ENCODE assay signal across 1 cellular context in genomic region chr17:76737082-76737675, GRCh38.
TF ChIP-seq lines count a peak whose summit lies in the region.

Gene SRSF2 (minus strand): TSS chr17:76737331. CDS start chr17:76737160, 171 bp downstream.

TF ChIP-seq in HepG2, 621 proteins besides CTCF, POLR2A, EP300 and RAD21 (continued from another document and continues in another):
- TF ChIP-seq HDAC6 (IDR thresholded peaks at IDR 0.05; ENCODE audit: low read depth, low read length) (0 out of 2 replicates have a peak, but pooled peaks have one; percentile 59), KLF13 (CRISPR knock-in tag; IDR thresholded peaks at IDR 0.05) (peak; percentile 82; the same call in 1 of the 2 replicates), HMGXB3 (CRISPR knock-in tag; IDR thresholded peaks at IDR 0.05; ENCODE audit: borderline replicate concordance) (peak; percentile 66; the same call in 1 of the 2 replicates), ZBTB20 (CRISPR knock-in tag; IDR thresholded peaks at IDR 0.05; ENCODE audit: borderline replicate concordance, low read depth) (peak; percentile 66), ZBTB40 (IDR thresholded peaks at IDR 0.05) (no peak), ZBTB40 (CRISPR knock-in tag; IDR thresholded peaks at IDR 0.05) (peak; percentile 91), ZNF703 (CRISPR knock-in tag; IDR thresholded peaks at IDR 0.05; ENCODE audit: borderline replicate concordance) (peak; percentile 94; the same call in 1 of the 2 replicates), MYC (CRISPR knock-in tag; IDR thresholded peaks at IDR 0.05; ENCODE audit: borderline replicate concordance) (peak; percentile 90), ISX (CRISPR knock-in tag; conservative IDR thresholded peaks at IDR 0.05) (peak; percentile 86; the same call in 1 of the 2 replicates), ZNF337 (CRISPR knock-in tag; IDR thresholded peaks at IDR 0.05; ENCODE audit: borderline replicate concordance, low read depth) (no peak; the same call in 1 of the 2 replicates), RBM39 (IDR thresholded peaks at IDR 0.05; ENCODE audit: low read depth, low read length, poor library complexity, severe bottlenecking) (peak; percentile 100), SAFB2 (CRISPR knock-in tag; IDR thresholded peaks at IDR 0.05; ENCODE audit: borderline replicate concordance, low read depth) (peak; percentile 85; the same call in 1 of the 2 replicates), CREBL2 (CRISPR knock-in tag; IDR thresholded peaks at IDR 0.05; ENCODE audit: borderline replicate concordance) (peak; percentile 62), RARG (CRISPR knock-in tag; IDR thresholded peaks at IDR 0.05; ENCODE audit: low read depth) (no peak; the same call in 1 of the 2 replicates), ZNF367 (CRISPR knock-in tag; IDR thresholded peaks at IDR 0.05; ENCODE audit: borderline replicate concordance) (peak; percentile 95), HOXD1 (CRISPR knock-in tag; IDR thresholded peaks at IDR 0.05) (peak; percentile 40), SRSF4 (IDR thresholded peaks at IDR 0.05; ENCODE audit: low read depth, low read length, poor library complexity, severe bottlenecking) (no peak), HCFC1 (IDR thresholded peaks at IDR 0.05; ENCODE audit: low read depth, low read length) (peak; percentile 61; the same call in 1 of the 2 replicates), ZNF558 (CRISPR knock-in tag; IDR thresholded peaks at IDR 0.05; ENCODE audit: borderline replicate concordance) (peak; percentile 98), TERF1 (CRISPR knock-in tag; IDR thresholded peaks at IDR 0.05) (no peak; the same call in 1 of the 2 replicates), ZNF10 (CRISPR knock-in tag; IDR thresholded peaks at IDR 0.05; ENCODE audit: borderline replicate concordance, low read depth) (no peak), ZNF121 (CRISPR knock-in tag; IDR thresholded peaks at IDR 0.05) (no peak), PRPF4 (IDR thresholded peaks at IDR 0.05; ENCODE audit: low read depth, low read length, poor library complexity, severe bottlenecking) (no peak), NFE2 (CRISPR knock-in tag; IDR thresholded peaks at IDR 0.05) (peak; percentile 100), ARID5B (CRISPR knock-in tag; IDR thresholded peaks at IDR 0.05) (peak; percentile 71), HNF4A (CRISPR knock-in tag; IDR thresholded peaks at IDR 0.05) (0 out of 2 replicates have a peak, but pooled peaks have one; percentile 17), IRF9 (CRISPR knock-in tag; IDR thresholded peaks at IDR 0.05; ENCODE audit: borderline replicate concordance) (peak; percentile 93; the same call in 1 of the 2 replicates), NR2C2 (CRISPR knock-in tag; IDR thresholded peaks at IDR 0.05; ENCODE audit: borderline replicate concordance) (peak; percentile 98), ZNF574 (CRISPR knock-in tag; IDR thresholded peaks at IDR 0.05) (peak; percentile 88), HOXA3 (CRISPR knock-in tag; IDR thresholded peaks at IDR 0.05) (peak; percentile 93), STAG1 (CRISPR knock-in tag; IDR thresholded peaks at IDR 0.05) (peak; percentile 27; the same call in 1 of the 2 replicates)
